In the genomic region with DNA sequence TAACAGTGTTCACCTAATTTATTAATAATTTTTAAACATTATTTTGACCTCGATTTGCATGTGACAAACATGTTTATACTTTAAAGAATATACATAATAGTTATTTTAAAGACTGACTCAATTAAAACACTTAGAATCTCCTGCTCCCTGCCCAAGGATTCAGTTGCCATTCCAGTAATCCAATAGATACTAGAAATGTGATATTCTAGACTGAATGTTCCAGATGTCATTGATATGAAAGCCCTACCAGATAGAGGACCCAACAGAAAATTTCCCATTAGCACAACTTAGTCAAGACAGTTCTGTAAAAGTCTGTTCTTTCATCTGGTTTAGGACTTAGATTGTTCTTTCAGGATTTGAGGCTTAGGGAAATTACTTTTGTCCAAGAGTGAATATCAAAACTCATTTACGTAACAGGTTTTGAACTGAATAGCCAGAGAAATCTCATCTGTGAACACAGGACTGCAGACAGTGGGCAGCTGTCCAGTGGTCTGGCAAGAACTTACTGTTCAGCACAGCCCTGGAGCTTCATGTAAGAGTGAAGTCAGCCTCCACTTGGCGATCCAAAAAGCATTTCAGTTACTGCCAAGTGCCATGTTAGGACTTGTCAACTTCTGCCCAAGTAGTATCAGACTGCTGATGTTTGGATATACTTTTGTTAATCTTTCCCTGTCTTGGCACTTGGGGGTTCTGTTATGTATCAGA, we compare ENCODE assay signal across 10 cellular contexts.
A peak's percentile ranks its signal among the peaks of the same experiment; 100 is the strongest.
DNase-seq lines count a peak whose midpoint lies in the region; ATAC-seq lines count a peak whose summit lies in the region.
"Had no signal": no experiment of that assay in that cellular context is flagged by ENCODE, and none has a peak within 500 bp of the region (broad histone marks: within the 10 kb centered on the region; RNA-seq: fewer than 3 reads in every experiment).

No MANE protein-coding gene starts in this region.

- H3K4me3 Mint-ChIP-seq in stimulated activated effector memory CD8-positive, alpha-beta T cell treated with anti-CD3 and anti-CD28 coated beads, Interleukin-12 subunit alpha, Interleukin-12 subunit beta, amount 100 ng/mL, for 72 hours = no peak overlapping the region

- intact Hi-C loops in Right ventricle myocardium inferior (cut with DNase I) (loop anchor here (2.0 kb wide), 1 partner anchor 77 kb away; a partner anchor contains a TSS), posterior cingulate gyrus (cut with DNase I) (no loop called here)

- H3K36me3 Mint-ChIP-seq in stimulated activated effector memory CD8-positive, alpha-beta T cell treated with anti-CD3 and anti-CD28 coated beads, Interleukin-12 subunit alpha, Interleukin-12 subunit beta, amount 100 ng/mL, for 72 hours = no peaks in the 10 kb centered on the region

- peak; percentile 73 for DNase-seq in Ammon's horn (ENCODE audit: low spot score)
- peak; percentile 76 for DNase-seq in astrocyte of the hippocampus (ENCODE audit: low read depth, low spot score)
- DNase-seq in Right ventricle myocardium inferior (ENCODE audit: missing footprints) = peak; percentile 88
- peak in 9 of 10 donors; percentile 27 to 86 (median 48) for DNase-seq in posterior cingulate gyrus
- no peak for DNase-seq in stimulated activated effector memory CD8-positive, alpha-beta T cell treated with anti-CD3 and anti-CD28 coated beads, Interleukin-12 subunit alpha, Interleukin-12 subunit beta, amount 100 ng/mL, for 72 hours (ENCODE audit: low spot score in 2 of 2)
- no peak for DNase-seq in NCI-H187 treated with DMSO at 0.1 percent for 48 hours (lab: John Stamatoyannopoulos, UW)
- DNase-seq in MV-4-11 (lab: John Stamatoyannopoulos, UW) = no peak
- DNase-seq in DMS153 treated with DMSO at 0.1 percent for 48 hours (lab: John Stamatoyannopoulos, UW; ENCODE audit: unreplicated experiment) = no peak
- DNase-seq: activated CD4-positive, alpha-beta T cell treated with anti-CD3 and anti-CD28 coated beads for 48 hours; SJCRH30 had no signal

- no peak overlapping the region for H3K27ac Mint-ChIP-seq in stimulated activated effector memory CD8-positive, alpha-beta T cell treated with anti-CD3 and anti-CD28 coated beads, Interleukin-12 subunit alpha, Interleukin-12 subunit beta, amount 100 ng/mL, for 72 hours

- no peaks in the 10 kb centered on the region for H3K9me3 Mint-ChIP-seq in stimulated activated effector memory CD8-positive, alpha-beta T cell treated with anti-CD3 and anti-CD28 coated beads, Interleukin-12 subunit alpha, Interleukin-12 subunit beta, amount 100 ng/mL, for 72 hours

- ATAC-seq in Right ventricle myocardium inferior = peak; percentile 96
- ATAC-seq in stimulated activated effector memory CD8-positive, alpha-beta T cell treated with anti-CD3 and anti-CD28 coated beads, Interleukin-12 subunit alpha, Interleukin-12 subunit beta, amount 100 ng/mL, for 72 hours = no peak

- no peaks in the 10 kb centered on the region for H3K4me1 Mint-ChIP-seq in stimulated activated effector memory CD8-positive, alpha-beta T cell treated with anti-CD3 and anti-CD28 coated beads, Interleukin-12 subunit alpha, Interleukin-12 subunit beta, amount 100 ng/mL, for 72 hours

Comparison
In these comparisons a context has a peak if more than half of its experiments do, and no peak if none do; other contexts are left out.
1. DNase-seq: peak in Ammon's horn (single experiment), astrocyte of the hippocampus (single experiment), Right ventricle myocardium inferior (single experiment) and posterior cingulate gyrus (9 of 10); none in stimulated activated effector memory CD8-positive, alpha-beta T cell treated with anti-CD3 and anti-CD28 coated beads, Interleukin-12 subunit alpha, Interleukin-12 subunit beta, amount 100 ng/mL, for 72 hours (0 of 2), NCI-H187 treated with DMSO at 0.1 percent for 48 hours (single experiment), MV-4-11 (single experiment) and DMS153 treated with DMSO at 0.1 percent for 48 hours (single experiment).